In the genomic region with DNA sequence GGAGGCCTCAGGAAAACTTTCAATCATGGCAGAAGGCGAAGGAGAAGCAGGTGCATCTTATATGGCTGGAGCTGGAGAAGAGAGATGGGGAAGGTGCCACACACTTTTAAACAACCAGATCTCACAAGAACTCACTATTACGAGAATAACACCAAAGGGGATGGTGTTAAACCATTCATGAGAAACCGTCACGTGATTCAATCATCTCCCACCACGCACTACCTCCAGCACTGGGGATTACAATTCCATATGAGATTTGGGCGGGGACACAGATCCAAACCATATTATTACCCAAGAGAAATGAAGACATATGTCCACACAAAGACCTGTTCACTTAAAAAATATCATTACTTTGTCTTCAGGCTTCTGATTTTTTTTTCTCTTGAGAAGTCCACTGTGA, we compare ENCODE assay signal across 7 cellular contexts.
"Had no signal": no experiment of that assay in that cellular context is flagged by ENCODE, and none has a peak within 500 bp of the region (broad histone marks: within the 10 kb centered on the region; RNA-seq: fewer than 3 reads in every experiment).

No MANE protein-coding gene starts in this region.

- H3K9ac ChIP-seq: KMS-11 had no signal

- DNase-seq: IMR-90, KBM-7, KG1 had no signal

- H3K4me2 ChIP-seq: KMS-11 had no signal

- H3K27ac Mint-ChIP-seq: IgD-negative memory B cell had no signal

- H3K27me3 Mint-ChIP-seq: IgD-negative memory B cell had no signal

- H3K27ac ChIP-seq: HL-60, KMS-11 had no signal

- H3K36me3 Mint-ChIP-seq: IgD-negative memory B cell had no signal

- FAIRE-seq: HTR-8/SVneo had no signal

- H3K4me3 Mint-ChIP-seq: IgD-negative memory B cell had no signal
